ENCODE assay signal across 17 cellular contexts in genomic region chr5:143515829-143516228, GRCh38.
DNase-seq lines count a peak whose midpoint lies in the region; ATAC-seq, FAIRE-seq and TF ChIP-seq lines count a peak whose summit lies in the region.
"Had no signal": no experiment of that assay in that cellular context is flagged by ENCODE, and none has a peak within 500 bp of the region (broad histone marks: within the 10 kb centered on the region; RNA-seq: fewer than 3 reads in every experiment).

No MANE protein-coding gene starts in this region.

- TF ChIP-seq EP300 in GM12878 (IDR thresholded peaks at IDR 0.05; ENCODE audit: borderline replicate concordance in 1 of 2, control insufficient read depth in 1 of 2, low read depth in 2 of 2, low read length in 2 of 2), result no peak

- H3K27ac ChIP-seq in GM12878 (ENCODE audit: control insufficient read depth, insufficient read depth), result no peak overlapping the region
- H3K27ac ChIP-seq: colonic mucosa, epithelial cell of prostate, thoracic aorta had no signal

- POLR2A ChIA-PET in GM12878 (lab: Charles Lee), result no interaction called here

- TF ChIP-seq POLR2A in GM12878 (IDR thresholded peaks at IDR 0.05; ENCODE audit: low read depth, low read length), result no peak

- peaks cover 17% of the 10 kb centered on the region for H3K4me1 ChIP-seq in GM12878 (ENCODE audit: control insufficient read depth, insufficient read depth, low read length)
- H3K4me1 ChIP-seq: colonic mucosa had no signal

- H3K27me3 Mint-ChIP-seq in activated T-cell treated with anti-CD3 and anti-CD28 coated beads, Interleukin-2, amount 50 U/mL, for 4 hours (ENCODE audit: low read depth), result no peaks in the 10 kb centered on the region
- H3K27me3 Mint-ChIP-seq: CD4-positive, alpha-beta memory T cell had no signal

- intact Hi-C loops in GM12878 (cut with micrococcal nuclease; ENCODE audit: unreplicated experiment) (no loop called here), sciatic nerve (cut with DNase I) (no loop called here)

- peaks cover 6% of the 10 kb centered on the region for H3K9me3 Mint-ChIP-seq in activated T-cell treated with anti-CD3 and anti-CD28 coated beads, Interleukin-2, amount 50 U/mL, for 4 hours

- no peak overlapping the region for H3K9ac ChIP-seq in GM12878 (ENCODE audit: control insufficient read depth, insufficient read depth, low read length)

- no peaks in the 10 kb centered on the region for H4K20me1 ChIP-seq in GM12878 (ENCODE audit: control insufficient read depth, insufficient read depth)

- H3K36me3 ChIP-seq in GM12878 (ENCODE audit: control insufficient read depth in 2 of 2, insufficient read depth in 2 of 2, low read length in 1 of 2), result no peaks in the 10 kb centered on the region
- H3K36me3 ChIP-seq: colonic mucosa, thoracic aorta had no signal

- H3K36me3 Mint-ChIP-seq in activated T-cell treated with anti-CD3 and anti-CD28 coated beads, Interleukin-2, amount 50 U/mL, for 4 hours (ENCODE audit: insufficient read depth), result no peaks in the 10 kb centered on the region
- H3K36me3 Mint-ChIP-seq: CD4-positive, alpha-beta memory T cell had no signal

- TF ChIP-seq RAD21 in GM12878 (IDR thresholded peaks at IDR 0.05; ENCODE audit: insufficient read depth, low read depth, low read length), result no peak

- H3K4me3 Mint-ChIP-seq in activated T-cell treated with anti-CD3 and anti-CD28 coated beads, Interleukin-2, amount 50 U/mL, for 4 hours, result no peak overlapping the region
- H3K4me3 Mint-ChIP-seq: activated T-helper 1 cell treated with anti-CD3 and anti-CD28 coated beads, Interleukin-12 subunit alpha, Interleukin-12 subunit beta, Interleukin-2, Interleukin-4 antibody, amounts not matched to agents 30 ng/mL and 10 ng/mL and 1 ng/mL, durations not matched to agents 14 hours and 24 hours and 36 hours; CD4-positive, alpha-beta memory T cell had no signal

- SMC1A ChIA-PET in GM12878 (lab: Charles Lee; ENCODE audit: uncharacterized antibody, unreplicated experiment), result interaction anchor here (7.2 kb wide), 1 partner anchor 9 kb away, joined by 39 read pairs; no protein-coding TSS in a partner anchor

- H3K4me1 Mint-ChIP-seq in activated T-cell treated with anti-CD3 and anti-CD28 coated beads, Interleukin-2, amount 50 U/mL, for 4 hours (ENCODE audit: low read depth), result peaks cover 5% of the 10 kb centered on the region
- H3K4me1 Mint-ChIP-seq: CD4-positive, alpha-beta memory T cell had no signal

- H3K9me3 ChIP-seq in GM12878 (replicated peaks; ENCODE audit: control insufficient read depth, insufficient read depth, low read length), result no peaks in the 10 kb centered on the region; the same call in 2 of the 3 replicates
- H3K9me3 ChIP-seq: colonic mucosa, thoracic aorta had no signal

- CTCF ChIA-PET in GM12878 (lab: Yijun Ruan, JAX), result no interaction called here

- DNase-seq in NCI-H2171 treated with DMSO at 0.1 percent for 48 hours (lab: John Stamatoyannopoulos, UW) (peak; percentile 10), NCI-H2171 (lab: John Stamatoyannopoulos, UW) (no peak), GM12878 (ENCODE audit: low read depth, low spot score) (no peak), sciatic nerve (ENCODE audit: low spot score) (no peak), EL (no peak), iPS-NIHi11 (ENCODE audit: low spot score) (no peak)
- DNase-seq in activated T-cell treated with anti-CD3 and anti-CD28 coated beads, Interleukin-2, amount 50 U/mL, for 4 hours, result no peak
- DNase-seq: activated CD4-positive, alpha-beta T cell treated with anti-CD3 and anti-CD28 coated beads, Interleukin-2, amount 50 U/mL, for 48 hours; CD4-positive, alpha-beta memory T cell; colonic mucosa; head of caudate nucleus; T-helper 9 cell had no signal

- RAD21 ChIA-PET in GM12878 (lab: Charles Lee; ENCODE audit: unreplicated experiment), result no interaction called here

- 43% methylated on average over 5 of the region's 5 CpGs for WGBS in GM12878 (ENCODE audit: insufficient coverage, insufficient replicate concordance, low lambda C conversion rate, missing lambda C conversion rate)

- H3K27me3 ChIP-seq in GM12878 (replicated peaks in 1 of 2; ENCODE audit: control insufficient read depth in 2 of 2, insufficient read depth in 2 of 2, low read length in 1 of 2), result no peaks in the 10 kb centered on the region
- H3K27me3 ChIP-seq: colonic mucosa had no signal

- in situ Hi-C loops in GM12878 (cut with MboI), result no loop called here

- BruUV-seq in GM12878 (replicated peaks; lab: Mats Ljungman, UMichigan), result no TSS peak

- TF ChIP-seq CTCF in GM12878 (IDR thresholded peaks at IDR 0.05 in 2 of 3, conservative IDR thresholded peaks at IDR 0.05 in 1 of 3; ENCODE audit: control insufficient read depth in 2 of 3, extremely low read depth in 1 of 3, insufficient read depth in 1 of 3, low read depth in 3 of 3, low read length in 3 of 3), result no peak

- peak; percentile 56 for FAIRE-seq in GM12878 (lab: Jason Lieb, UNC)
- FAIRE-seq: HTR-8/SVneo had no signal

- H3K4me2 ChIP-seq in GM12878 (ENCODE audit: control insufficient read depth, insufficient read depth), result no peak overlapping the region

- ATAC-seq in HG03159 (IDR thresholded peaks at IDR 0.05; ENCODE audit: unreplicated experiment) (peak; percentile 48), GM12878 (peak; percentile 70), sciatic nerve (peak; percentile 78)
- ATAC-seq in activated T-cell treated with anti-CD3 and anti-CD28 coated beads, Interleukin-2, amount 50 U/mL, for 4 hours, result no peak

- no peaks in the 10 kb centered on the region for H3K79me2 ChIP-seq in GM12878 (ENCODE audit: control insufficient read depth, insufficient read depth, low read length)

- H2AFZ ChIP-seq in GM12878 (ENCODE audit: control insufficient read depth, low read depth, low read length), result no peak overlapping the region

- no peak overlapping the region for H3K4me3 ChIP-seq in GM12878
- H3K4me3 ChIP-seq: colonic mucosa, thoracic aorta had no signal

TF ChIP-seq in GM12878, 131 proteins besides CTCF, POLR2A, EP300 and RAD21:
- TF ChIP-seq SREBF1 (IDR thresholded peaks at IDR 0.05; ENCODE audit: low read length) (no peak), SIX5 (IDR thresholded peaks at IDR 0.05; ENCODE audit: low read depth, low read length, severe bottlenecking) (no peak), YBX1 (IDR thresholded peaks at IDR 0.05) (no peak)

Comparison
In these comparisons a context has a peak if more than half of its experiments do, and no peak if none do; other contexts are left out.
1. ATAC-seq: peak in HG03159 (single experiment), GM12878 (single experiment) and sciatic nerve (single experiment); none in activated T-cell treated with anti-CD3 and anti-CD28 coated beads, Interleukin-2, amount 50 U/mL, for 4 hours (0 of 2).